ENCODE assay signal across 9 cellular contexts in the genomic region with DNA sequence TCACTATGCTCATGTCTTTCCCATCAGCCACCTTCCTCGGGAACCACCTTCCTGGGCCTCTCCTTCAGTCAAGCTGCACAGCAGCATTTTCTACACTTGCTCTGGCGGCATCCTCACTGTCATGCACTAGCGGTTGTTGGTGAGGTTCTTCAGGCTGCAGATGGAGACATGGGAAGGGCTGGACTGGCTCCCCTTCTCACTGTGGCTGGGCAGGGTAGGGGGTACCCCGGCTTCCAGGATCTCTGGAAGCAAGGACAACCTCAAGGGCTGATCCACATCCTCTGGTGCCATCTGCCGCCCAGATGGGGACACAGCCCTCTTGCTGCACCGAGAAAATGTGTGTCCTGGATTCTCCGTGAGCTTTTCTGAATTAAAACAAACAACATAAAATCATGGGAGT. TPM values are rescaled to one million over a fixed set of nuclear protein-coding genes. Genes with fewer than 3 reads are reported as not detected.
DNase-seq lines count a peak whose midpoint lies in the region; ATAC-seq, FAIRE-seq and TF ChIP-seq lines count a peak whose summit lies in the region.
"Had no signal": no experiment of that assay in that cellular context is flagged by ENCODE, and none has a peak within 500 bp of the region (broad histone marks: within the 10 kb centered on the region; RNA-seq: fewer than 3 reads in every experiment).

No MANE protein-coding gene starts in this region.

- H3K9me1 ChIP-seq in keratinocyte (ENCODE audit: control insufficient read depth, extremely low read depth, insufficient read depth, low read length) = no peaks in the 10 kb centered on the region

- DNase-seq in HCEC 1CT (peak; percentile 43), keratinocyte (ENCODE audit: low read depth, low spot score) (no peak)
- no peak for DNase-seq in stimulated activated CD4-positive, alpha-beta T cell treated with anti-CD3 and anti-CD28 coated beads, Interleukin-2, amount 100 ng/mL, for 48 hours
- no peak for DNase-seq in activated naive CD4-positive, alpha-beta T cell (lab: John Stamatoyannopoulos, UW)
- no peak for DNase-seq in natural killer cell treated with Interleukin-12 subunit alpha and Interleukin-12 subunit beta and Interleukin-15 and Interleukin-18, amount 100 ng/mL, for 72 hours (ENCODE audit: low spot score)
- DNase-seq: hippocampal formation had no signal

- H3K4me1 Mint-ChIP-seq in brain = peaks cover 18% of the 10 kb centered on the region
- H3K4me1 Mint-ChIP-seq in natural killer cell treated with Interleukin-12 subunit alpha and Interleukin-12 subunit beta and Interleukin-15 and Interleukin-18, amount 100 ng/mL, for 72 hours (ENCODE audit: low read depth in 2 of 2) = no peaks in the 10 kb centered on the region

- no peaks in the 10 kb centered on the region for H3K36me3 Mint-ChIP-seq in brain
- H3K36me3 Mint-ChIP-seq in natural killer cell treated with Interleukin-12 subunit alpha and Interleukin-12 subunit beta and Interleukin-15 and Interleukin-18, amount 100 ng/mL, for 72 hours = no peaks in the 10 kb centered on the region

- no peaks in the 10 kb centered on the region for H3K36me3 ChIP-seq in keratinocyte (ENCODE audit: control insufficient read depth in 2 of 2, extremely low read depth in 1 of 2, insufficient read depth in 2 of 2, low read length in 2 of 2)

- peak; percentile 55 to 66 for TF ChIP-seq CTCF in brain (conservative IDR thresholded peaks at IDR 0.05)
- peak; percentile 27 to 63 (median 49) for TF ChIP-seq CTCF in keratinocyte (optimal IDR thresholded peaks at IDR 0.05 in 1 of 3, IDR thresholded peaks at IDR 0.05 in 1 of 3, conservative IDR thresholded peaks at IDR 0.05 in 1 of 3; ENCODE audit: extremely low read depth in 1 of 3, insufficient read depth in 2 of 3, low read length in 3 of 3)

- no peaks in the 10 kb centered on the region for H3K9me3 ChIP-seq in keratinocyte (ENCODE audit: control insufficient read depth, low read depth, low read length)

- peak overlapping the region in 1 of 5 experiments; percentile 3 for H3K27ac Mint-ChIP-seq in brain
- no peak overlapping the region for H3K27ac Mint-ChIP-seq in natural killer cell treated with Interleukin-12 subunit alpha and Interleukin-12 subunit beta and Interleukin-15 and Interleukin-18, amount 100 ng/mL, for 72 hours

- H3K27ac ChIP-seq in keratinocyte (ENCODE audit: control insufficient read depth, insufficient read depth, low read length) = no peak overlapping the region

- no peaks in the 10 kb centered on the region for H4K20me1 ChIP-seq in keratinocyte (ENCODE audit: control insufficient read depth, extremely low read depth, insufficient read depth, low read length)

- H3K4me3 ChIP-seq in keratinocyte (ENCODE audit: control insufficient read depth in 2 of 3, extremely low read depth in 1 of 3, insufficient read depth in 2 of 3, low read depth in 1 of 3, low read length in 3 of 3) = no peak overlapping the region

- H3K79me2 ChIP-seq in keratinocyte (ENCODE audit: control insufficient read depth, insufficient read depth, low read length) = no peaks in the 10 kb centered on the region

- H3K9ac ChIP-seq in keratinocyte (ENCODE audit: control insufficient read depth, extremely low read depth, insufficient read depth, low read length) = no peak overlapping the region

- H3K27me3 ChIP-seq in keratinocyte (ENCODE audit: control insufficient read depth, extremely low read depth, insufficient read depth, low read length) = no peaks in the 10 kb centered on the region

- H3K9me3 Mint-ChIP-seq in brain = peaks cover 0 to 3% (median 0%) of the 10 kb centered on the region in 5 experiments
- no peaks in the 10 kb centered on the region for H3K9me3 Mint-ChIP-seq in natural killer cell treated with Interleukin-12 subunit alpha and Interleukin-12 subunit beta and Interleukin-15 and Interleukin-18, amount 100 ng/mL, for 72 hours

- FAIRE-seq in A204.1 (lab: Jason Lieb, UNC) (peak; percentile 6), keratinocyte (lab: Jason Lieb, UNC) (no peak)

- no peak overlapping the region for H2AFZ ChIP-seq in keratinocyte (ENCODE audit: control insufficient read depth, low read length)

- no peak overlapping the region for H3K4me2 ChIP-seq in keratinocyte (ENCODE audit: control insufficient read depth, extremely low read depth, insufficient read depth, low read depth, low read length)

- peaks cover 2% of the 10 kb centered on the region for H3K4me1 ChIP-seq in keratinocyte (ENCODE audit: control insufficient read depth, extremely low read depth, insufficient read depth, low read length)

- dilution Hi-C loops in keratinocyte (cut with MboI; ENCODE audit: extremely low pct_ligation_motif_present, low sequenced_read_pairs) = no loop called here

- ATAC-seq in HG03571 (IDR thresholded peaks at IDR 0.05; ENCODE audit: unreplicated experiment) = no peak
- ATAC-seq in natural killer cell treated with Interleukin-12 subunit alpha and Interleukin-12 subunit beta and Interleukin-15 and Interleukin-18, amount 100 ng/mL, for 72 hours = no peak

- peaks cover 2% of the 10 kb centered on the region for H3K27me3 Mint-ChIP-seq in brain
- H3K27me3 Mint-ChIP-seq in natural killer cell treated with Interleukin-12 subunit alpha and Interleukin-12 subunit beta and Interleukin-15 and Interleukin-18, amount 100 ng/mL, for 72 hours = peaks cover 9 to 21% of the 10 kb centered on the region in 2 donors

- H3K4me3 Mint-ChIP-seq in brain = no peak overlapping the region
- H3K4me3 Mint-ChIP-seq in natural killer cell treated with Interleukin-12 subunit alpha and Interleukin-12 subunit beta and Interleukin-15 and Interleukin-18, amount 100 ng/mL, for 72 hours = no peak overlapping the region

RNA-seq across cellular contexts. Expression of a gene that starts 46.9 kb away (rescaled TPM):
- polyA plus RNA-seq in brain (ENCODE audit: insufficient read depth, low read depth, low replicate concordance) (40.4 TPM), keratinocyte (2.0 to 4.3 TPM (median 2.6 TPM) in 3 replicates)
- polyA plus RNA-seq in keratinocyte (2011; ENCODE audit: low read depth) = 4.9 TPM
- polyA plus RNA-seq in keratinocyte (2011; cell fraction: cytosol; rRNA removed) = 2.5 and 5.3 TPM in 2 replicates
- polyA plus RNA-seq in keratinocyte (2011; cell fraction: nucleus; rRNA removed) = 5.6 and 7.2 TPM in 2 replicates
- 8.6 and 13.6 TPM in 2 replicates for polyA plus RNA-seq in keratinocyte (2012; ENCODE audit: low replicate concordance)
- polyA minus RNA-seq in keratinocyte = 0.89 to 9.2 TPM (median 2.3 TPM) in 3 replicates
- polyA minus RNA-seq in keratinocyte (2011; cell fraction: cytosol; rRNA and poly(A)+ RNA removed) = 7.9 TPM
- polyA minus RNA-seq in keratinocyte (2011; cell fraction: nucleus; rRNA and poly(A)+ RNA removed) = 1.9 and 3.1 TPM in 2 replicates
- total RNA-seq in natural killer cell treated with Interleukin-12 subunit alpha and Interleukin-12 subunit beta and Interleukin-15 and Interleukin-18, amount 100 ng/mL, for 72 hours = 1 to 10 TPM; 1.3 to 1.5 TPM

RNA-seq across cellular contexts. Expression of a gene that starts 53.6 kb away (rescaled TPM):
- 0.64 TPM for polyA plus RNA-seq in brain (ENCODE audit: insufficient read depth, low read depth, low replicate concordance)
- not detected in 3 replicates for polyA plus RNA-seq in keratinocyte
- polyA plus RNA-seq in keratinocyte (2011; ENCODE audit: low read depth) = not detected
- polyA plus RNA-seq in keratinocyte (2011; cell fraction: cytosol; rRNA removed) = not detected in 2 replicates
- polyA plus RNA-seq in keratinocyte (2011; cell fraction: nucleus; rRNA removed) = not detected in 2 replicates
- polyA plus RNA-seq in keratinocyte (2012; ENCODE audit: low replicate concordance) = not detected in 2 replicates
- polyA minus RNA-seq in keratinocyte = not detected in 3 replicates
- not detected for polyA minus RNA-seq in keratinocyte (2011; cell fraction: cytosol; rRNA and poly(A)+ RNA removed)
- not detected in 2 replicates for polyA minus RNA-seq in keratinocyte (2011; cell fraction: nucleus; rRNA and poly(A)+ RNA removed)
- not detected for total RNA-seq in natural killer cell treated with Interleukin-12 subunit alpha and Interleukin-12 subunit beta and Interleukin-15 and Interleukin-18, amount 100 ng/mL, for 72 hours
